Comparison of ENCODE assay signal across 23 cellular contexts in the genomic region with DNA sequence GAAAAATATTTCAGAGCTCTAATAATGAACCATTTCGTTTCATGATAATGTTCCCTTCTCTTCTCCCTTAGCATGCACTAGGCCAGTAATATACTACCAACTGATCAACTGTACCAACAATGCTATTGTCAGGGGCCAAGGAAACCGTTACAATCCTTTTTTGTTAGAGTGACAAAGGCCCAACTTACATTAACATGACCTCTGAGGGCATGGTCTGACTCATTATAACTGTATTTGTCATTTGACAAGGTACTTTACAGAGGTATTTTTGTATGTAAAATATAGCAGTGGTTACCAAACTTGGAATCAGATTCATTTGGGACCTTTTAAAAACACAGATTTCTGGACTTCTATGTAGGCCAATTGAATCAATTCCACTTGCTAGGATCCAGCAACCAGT.
"Had no signal": no experiment of that assay in that cellular context is flagged by ENCODE, and none has a peak within 500 bp of the region (broad histone marks: within the 10 kb centered on the region; RNA-seq: fewer than 3 reads in every experiment).

No MANE protein-coding gene starts in this region.

- H3K4me1 Mint-ChIP-seq: immature natural killer cell; mesothelial cell of epicardium; naive B cell; naive thymus-derived CD8-positive, alpha-beta T cell had no signal

- DNase-seq: colonic mucosa; cortex of kidney; effector CD8-positive, alpha-beta T cell; effector memory CD8-positive, alpha-beta T cell; endodermal cell; erythroblast; esophagus squamous epithelium; foreskin fibroblast; heart left ventricle; hypothalamus; immature natural killer cell; left cardiac atrium; left lung; left ventricle myocardium superior; lower lobe of right lung; mesenchymal stem cell; mucosa of descending colon; naive B cell; naive thymus-derived CD8-positive, alpha-beta T cell had no signal

- H3K4me3 Mint-ChIP-seq: dendritic cell treated with granulocyte-macrophage colony-stimulating factor and Interleukin-4, amounts not matched to agents 40 ng/mL and 50 ng/mL, for 4 days; effector memory CD8-positive, alpha-beta T cell; endodermal cell; immature natural killer cell; mesothelial cell of epicardium; naive B cell; naive thymus-derived CD8-positive, alpha-beta T cell had no signal

- ATAC-seq: effector memory CD8-positive, alpha-beta T cell; esophagus mucosa; gastroesophageal sphincter; heart left ventricle; left cardiac atrium; left lung; left ventricle myocardium superior; lower lobe of right lung; mucosa of descending colon; naive thymus-derived CD8-positive, alpha-beta T cell had no signal

- H3K27me3 Mint-ChIP-seq: dendritic cell treated with granulocyte-macrophage colony-stimulating factor and Interleukin-4, amounts not matched to agents 40 ng/mL and 50 ng/mL, for 4 days had no signal

- H3K9me3 Mint-ChIP-seq: dendritic cell treated with granulocyte-macrophage colony-stimulating factor and Interleukin-4, amounts not matched to agents 40 ng/mL and 50 ng/mL, for 4 days; endodermal cell; mesothelial cell of epicardium; naive B cell had no signal

- H3K27ac Mint-ChIP-seq: dendritic cell treated with granulocyte-macrophage colony-stimulating factor and Interleukin-4, amounts not matched to agents 40 ng/mL and 50 ng/mL, for 4 days; effector memory CD8-positive, alpha-beta T cell; endodermal cell; immature natural killer cell; mesothelial cell of epicardium; naive B cell; naive thymus-derived CD8-positive, alpha-beta T cell had no signal
